ENCODE assay signal across 16 cellular contexts in genomic region chr11:110070176-110070575, GRCh38. TPM values are rescaled to one million over a fixed set of nuclear protein-coding genes. Genes with fewer than 3 reads are reported as not detected.
A peak's percentile ranks its signal among the peaks of the same experiment; 100 is the strongest.
DNase-seq lines count a peak whose midpoint lies in the region; ATAC-seq and TF ChIP-seq lines count a peak whose summit lies in the region.
"Had no signal": no experiment of that assay in that cellular context is flagged by ENCODE, and none has a peak within 500 bp of the region (broad histone marks: within the 10 kb centered on the region; RNA-seq: fewer than 3 reads in every experiment).

No MANE protein-coding gene starts in this region.

- H3K9me3 ChIP-seq in mammary epithelial cell (replicated peaks; ENCODE audit: insufficient read depth, low read length) (no peaks in the 10 kb centered on the region), T-helper 17 cell (ENCODE audit: control insufficient read depth, low read length, poor library complexity, severe bottlenecking) (no peaks in the 10 kb centered on the region)
- H3K9me3 ChIP-seq: lower lobe of right lung, upper lobe of right lung had no signal

- H3K4me3 ChIP-seq in ACC112 (ENCODE audit: low read depth, low read length): no peak overlapping the region
- no peak overlapping the region for H3K4me3 ChIP-seq in mammary epithelial cell (replicated peaks in 1 of 3; ENCODE audit: insufficient read depth in 1 of 3, low read depth in 2 of 3, low read length in 3 of 3)
- H3K4me3 ChIP-seq: lower lobe of right lung, upper lobe of right lung had no signal

- dilution Hi-C loops in mammary epithelial cell (cut with HindIII; ENCODE audit: low sequenced_read_pairs): no loop called here

- H3K36me3 ChIP-seq in ACC112 (ENCODE audit: insufficient read depth, low read length): no peaks in the 10 kb centered on the region
- H3K36me3 ChIP-seq in mammary epithelial cell (ENCODE audit: insufficient read depth, low read length): no peaks in the 10 kb centered on the region
- H3K36me3 ChIP-seq: lower lobe of right lung, upper lobe of right lung had no signal

- H3K4me1 ChIP-seq in ACC112 (ENCODE audit: control insufficient read depth, insufficient read depth, low read length, unreplicated experiment) (peaks cover 22% of the 10 kb centered on the region), mammary epithelial cell (ENCODE audit: insufficient read depth, low read length) (peaks cover 27% of the 10 kb centered on the region)

- WGBS in mammary epithelial cell (ENCODE audit: low coverage, missing lambda C conversion rate): 98% methylated on average over 3 of the region's 3 CpGs

- H3K4me1 Mint-ChIP-seq in nephron progenitor cell (peaks cover 23% of the 10 kb centered on the region), T-helper 17 cell (no peaks in the 10 kb centered on the region)
- H3K4me1 Mint-ChIP-seq: natural killer cell had no signal

- in situ Hi-C loops in mammary epithelial cell (cut with MboI; ENCODE audit: low sequenced_read_pairs in 2 of 2): no loop called here

- CTCF ChIA-PET in mammary epithelial cell (lab: Charles Lee; ENCODE audit: low non-redundant PET): no interaction called here

- peak overlapping the region; percentile 57 for H3K4me2 ChIP-seq in mammary epithelial cell (ENCODE audit: insufficient read depth, low read depth, low read length)

- ATAC-seq in T-helper 17 cell: no peak
- ATAC-seq: stimulated activated naive CD8-positive, alpha-beta T cell treated with anti-CD3 and anti-CD28 coated beads, Interleukin-15, Interleukin-2, amounts not matched to agents 100 U/mL and 50 U/mL, for 24 hours had no signal

- TF ChIP-seq CTCF in mammary epithelial cell (conservative IDR thresholded peaks at IDR 0.05 in 1 of 2, IDR thresholded peaks at IDR 0.05 in 1 of 2; ENCODE audit: extremely low read depth in 1 of 2, insufficient read depth in 1 of 2, low read depth in 1 of 2, low read length in 2 of 2) (no peak), nephron progenitor cell (IDR thresholded peaks at IDR 0.05) (no peak)

- H3K27me3 ChIP-seq in ACC112 (ENCODE audit: insufficient read depth, low read length) (no peaks in the 10 kb centered on the region), mammary epithelial cell (ENCODE audit: insufficient read depth, low read length) (no peaks in the 10 kb centered on the region)
- H3K27me3 ChIP-seq: upper lobe of right lung had no signal

- H3K27ac Mint-ChIP-seq in nephron progenitor cell: peak overlapping the region; percentile 90
- H3K27ac Mint-ChIP-seq in T-helper 17 cell: no peak overlapping the region
- H3K27ac Mint-ChIP-seq: natural killer cell had no signal

- DNase-seq in M059J (ENCODE audit: low read depth) (peak; percentile 52), mammary epithelial cell (no peak), nephron progenitor cell (no peak), T-helper 17 cell (no peak), hypothalamus (lab: John Stamatoyannopoulos, UW) (no peak), cardiac septum (ENCODE audit: low spot score) (no peak), cerebellar cortex (ENCODE audit: low spot score) (no peak)
- DNase-seq: activated CD4-positive, alpha-beta T cell treated with anti-CD3 and anti-CD28 coated beads, Interleukin-2, amount 50 U/mL, for 1 hour; activated naive CD4-positive, alpha-beta T cell treated with anti-CD3 and anti-CD28 coated beads, Interleukin-2, amount 50 U/mL, for 16 hours; natural killer cell; NCI-H187 treated with DMSO at 0.1 percent for 48 hours; stimulated activated naive CD8-positive, alpha-beta T cell treated with anti-CD3 and anti-CD28 coated beads, Interleukin-15, Interleukin-2, amounts not matched to agents 100 U/mL and 50 U/mL, for 24 hours; T-helper 9 cell; upper lobe of right lung had no signal

- H3K4me3 Mint-ChIP-seq in nephron progenitor cell: no peak overlapping the region
- H3K4me3 Mint-ChIP-seq in T-helper 17 cell: no peak overlapping the region
- H3K4me3 Mint-ChIP-seq: natural killer cell had no signal

- intact Hi-C loops in mammary epithelial cell (cut with micrococcal nuclease) (no loop called here), cardiac septum (cut with DNase I) (no loop called here)

- H3K27ac ChIP-seq in ACC112 (ENCODE audit: low read depth, low read length) (peak overlapping the region; percentile 55; the same call in 1 of the 2 replicates), mammary epithelial cell (ENCODE audit: insufficient read depth, low read depth, low read length) (peak overlapping the region; percentile 81)

- no peak overlapping the region for H3K9ac ChIP-seq in mammary epithelial cell (ENCODE audit: insufficient read depth, low read length)

- BruUV-seq in mammary epithelial cell (replicated peaks; lab: Mats Ljungman, UMichigan): no TSS peak

- H2AFZ ChIP-seq in ACC112 (ENCODE audit: low read length, unreplicated experiment): peak overlapping the region; percentile 36
- H2AFZ ChIP-seq in mammary epithelial cell (ENCODE audit: low read depth, low read length): peak overlapping the region; percentile 22

- H3K36me3 Mint-ChIP-seq in nephron progenitor cell (ENCODE audit: low read depth): no peaks in the 10 kb centered on the region
- H3K36me3 Mint-ChIP-seq in T-helper 17 cell (ENCODE audit: low read depth): no peaks in the 10 kb centered on the region
- H3K36me3 Mint-ChIP-seq: natural killer cell had no signal

- no peaks in the 10 kb centered on the region for H4K20me1 ChIP-seq in mammary epithelial cell (ENCODE audit: insufficient read depth, low read length)

- H3K27me3 Mint-ChIP-seq in nephron progenitor cell (ENCODE audit: low read depth, poor library complexity) (peaks cover 3% of the 10 kb centered on the region), T-helper 17 cell (peaks cover 29% of the 10 kb centered on the region)

- H3K79me2 ChIP-seq in ACC112 (ENCODE audit: control insufficient read depth, insufficient read depth, low read length, unreplicated experiment) (no peaks in the 10 kb centered on the region), mammary epithelial cell (ENCODE audit: insufficient read depth, low read length) (no peaks in the 10 kb centered on the region)

- H3K9me3 Mint-ChIP-seq in nephron progenitor cell: peaks cover 4% of the 10 kb centered on the region
- H3K9me3 Mint-ChIP-seq: natural killer cell had no signal

RNA-seq across cellular contexts. Expression of gene ZC3H12C, which starts 23.0 kb away (rescaled TPM):
- 11.9 and 14.8 TPM in 2 replicates for total RNA-seq in M059J (2014; rRNA removed; shearing (Covaris generic))
- total RNA-seq in mammary epithelial cell (10 to 100 TPM; 16.0 to 26.9 TPM), T-helper 17 cell (under 1 TPM; 0.15 to 0.91 TPM), cardiac septum (20.0 TPM)
- polyA plus RNA-seq in mammary epithelial cell: 14.0 TPM
- 22.2 TPM for polyA minus RNA-seq in mammary epithelial cell
